In genomic region chr12:112124918-112125249, GRCh38 we compare ENCODE assay signal across 9 cellular contexts. TPM values are rescaled to one million over a fixed set of nuclear protein-coding genes. Genes with fewer than 3 reads are reported as not detected.
DNase-seq lines count a peak whose midpoint lies in the region; ATAC-seq, FAIRE-seq and TF ChIP-seq lines count a peak whose summit lies in the region.
"Had no signal": no experiment of that assay in that cellular context is flagged by ENCODE, and none has a peak within 500 bp of the region (broad histone marks: within the 10 kb centered on the region; RNA-seq: fewer than 3 reads in every experiment).

No MANE protein-coding gene starts in this region.

- no peak for DNase-seq in chondrocyte (ENCODE audit: low spot score)
- DNase-seq in osteoblast (ENCODE audit: insufficient read length, low spot score, missing footprints), result peak; percentile 68
- DNase-seq in NCI-H128 (lab: John Stamatoyannopoulos, UW; ENCODE audit: unreplicated experiment), result no peak
- no peak for DNase-seq in Kasumi-1 (lab: John Stamatoyannopoulos, UW)
- no peak for DNase-seq in GM12891 (ENCODE audit: insufficient read length, low spot score)
- no peak for DNase-seq in NCI-H1436 treated with DMSO at 0.1 percent for 48 hours (lab: John Stamatoyannopoulos, UW)

- peaks cover 45% of the 10 kb centered on the region for H3K4me1 Mint-ChIP-seq in chondrocyte (ENCODE audit: low read depth)

- H3K79me2 ChIP-seq in KMS-11 (ENCODE audit: insufficient read depth, low read depth) (peaks cover 37% of the 10 kb centered on the region), osteoblast (ENCODE audit: insufficient read depth, low read length) (peaks cover 42% of the 10 kb centered on the region)

- peak overlapping the region; percentile 93 for H3K27ac Mint-ChIP-seq in chondrocyte (ENCODE audit: unreplicated experiment)

- H3K4me3 ChIP-seq in KMS-11 (IDR thresholded peaks at IDR 0.05; ENCODE audit: insufficient read depth, low read depth, low read length) (no peak overlapping the region), osteoblast (ENCODE audit: insufficient read depth, low read length) (no peak overlapping the region)

- H3K27me3 ChIP-seq in KMS-11 (ENCODE audit: insufficient read depth, low read depth) (no peaks in the 10 kb centered on the region), osteoblast (ENCODE audit: insufficient read depth, low read length) (no peaks in the 10 kb centered on the region)

- no peak for FAIRE-seq in GM12891 (lab: Jason Lieb, UNC)
- FAIRE-seq: small intestine had no signal

- H3K36me3 Mint-ChIP-seq in chondrocyte (ENCODE audit: low read depth), result no peaks in the 10 kb centered on the region

- H3K9me3 Mint-ChIP-seq in chondrocyte (ENCODE audit: low read depth), result no peaks in the 10 kb centered on the region

- no peaks in the 10 kb centered on the region for H4K20me1 ChIP-seq in KMS-11 (ENCODE audit: insufficient read depth)
- peaks cover 6% of the 10 kb centered on the region for H4K20me1 ChIP-seq in osteoblast (ENCODE audit: insufficient read depth, low read length)

- peak overlapping the region; percentile 10; the same call in 1 of the 2 replicates for H2AFZ ChIP-seq in KMS-11 (ENCODE audit: low read depth)
- no peak overlapping the region for H2AFZ ChIP-seq in osteoblast (ENCODE audit: low read length)

- peak overlapping the region; percentile 78 for H3K4me3 Mint-ChIP-seq in chondrocyte (ENCODE audit: unreplicated experiment)

- TF ChIP-seq CTCF in KMS-11 (conservative IDR thresholded peaks at IDR 0.05; ENCODE audit: low read depth, low read length), result no peak
- TF ChIP-seq CTCF in chondrocyte (IDR thresholded peaks at IDR 0.05), result no peak
- no peak for TF ChIP-seq CTCF in osteoblast (IDR thresholded peaks at IDR 0.05; ENCODE audit: extremely low read depth, low read depth, low read length)

- H3K27ac ChIP-seq in KMS-11 (no peak overlapping the region), osteoblast (ENCODE audit: low read depth, low read length) (no peak overlapping the region)

- H3K4me2 ChIP-seq in KMS-11, result peak overlapping the region; percentile 53
- H3K4me2 ChIP-seq in osteoblast (ENCODE audit: insufficient read depth, low read length), result peak overlapping the region; percentile 95

- H3K27me3 Mint-ChIP-seq in chondrocyte (ENCODE audit: low read depth), result no peaks in the 10 kb centered on the region

- no peak overlapping the region for H3K9ac ChIP-seq in KMS-11

- peak; percentile 1 for ATAC-seq in GM18861 (IDR thresholded peaks at IDR 0.05; ENCODE audit: unreplicated experiment)

- no peaks in the 10 kb centered on the region for H3K36me3 ChIP-seq in KMS-11 (ENCODE audit: insufficient read depth)
- no peaks in the 10 kb centered on the region for H3K36me3 ChIP-seq in osteoblast (ENCODE audit: insufficient read depth, low read length)

- no peak for TF ChIP-seq POLR2A in GM12891 (IDR thresholded peaks at IDR 0.05; ENCODE audit: low read depth, low read length)

- peaks cover 38% of the 10 kb centered on the region for H3K4me1 ChIP-seq in KMS-11 (ENCODE audit: low read depth, poor library complexity, severe bottlenecking)
- peaks cover 58% of the 10 kb centered on the region for H3K4me1 ChIP-seq in osteoblast (ENCODE audit: insufficient read depth, low read length)

- H3K9me3 ChIP-seq in osteoblast (ENCODE audit: low read depth, low read length), result no peaks in the 10 kb centered on the region

TF ChIP-seq in GM12891, 5 proteins besides CTCF, POLR2A, EP300 and RAD21:
- TF ChIP-seq SPI1 (IDR thresholded peaks at IDR 0.05; ENCODE audit: low read depth, low read length), result no peak
- TF ChIP-seq TAF1 (IDR thresholded peaks at IDR 0.05; ENCODE audit: low read depth, low read length), result no peak
- no peak for TF ChIP-seq POLR2AphosphoS5 (IDR thresholded peaks at IDR 0.05; ENCODE audit: low read depth, low read length)
- TF ChIP-seq PAX5 (IDR thresholded peaks at IDR 0.05; ENCODE audit: insufficient read depth, low read length, severe bottlenecking), result no peak
- TF ChIP-seq POU2F2 (IDR thresholded peaks at IDR 0.05; ENCODE audit: low read depth, low read length), result no peak
TF ChIP-seq in GM12891: peak in this region for 0.

RNA-seq across cellular contexts. Expression of gene TRAFD1, which starts 0.5 kb away (rescaled TPM):
- total RNA-seq in chondrocyte (27.5 to 34.0 TPM (median 29.7 TPM) in 3 replicates), osteoblast (39.8 and 40.5 TPM in 2 replicates)
- polyA plus RNA-seq in GM12891 (2012; ENCODE audit: low read depth, missing spikeins), result 42.5 TPM

RNA-seq across cellular contexts. Expression of gene NAA25, which starts 16.3 kb away (rescaled TPM):
- total RNA-seq in chondrocyte (12.3 to 22.0 TPM (median 14.1 TPM) in 3 replicates), osteoblast (20.0 and 20.6 TPM in 2 replicates)
- polyA plus RNA-seq in GM12891 (2012; ENCODE audit: low read depth, missing spikeins), result 6.6 TPM
